ENCODE assay signal across 8 cellular contexts in the genomic region with DNA sequence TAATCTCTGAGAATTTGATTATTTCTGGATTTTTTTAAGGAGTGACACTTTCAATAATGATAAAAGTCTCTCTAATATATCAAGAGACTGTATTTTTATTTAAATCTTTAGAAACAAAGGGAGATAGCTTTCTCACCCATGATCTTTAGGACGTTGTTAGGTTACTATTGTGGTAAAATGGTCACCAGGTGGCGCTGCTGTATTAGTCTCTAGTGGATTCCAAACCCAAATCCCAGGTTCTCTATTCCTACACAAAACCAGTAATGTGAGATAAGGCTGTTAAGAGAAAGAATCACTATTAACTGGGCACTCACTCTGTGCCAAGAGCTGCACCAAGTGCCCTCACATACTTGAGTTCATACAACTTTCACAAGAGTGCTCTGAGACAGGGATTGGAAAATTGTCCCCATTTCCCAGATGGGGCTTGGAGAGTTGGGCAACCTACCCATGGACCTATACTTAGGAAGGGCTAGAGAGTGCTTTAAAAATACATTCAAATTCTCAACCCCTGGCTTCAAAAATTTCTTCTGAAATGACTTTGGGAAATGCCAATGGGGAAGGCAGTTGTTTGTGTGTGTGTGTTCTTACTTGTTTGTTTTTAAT.
DNase-seq lines count a peak whose midpoint lies in the region; ATAC-seq, FAIRE-seq and TF ChIP-seq lines count a peak whose summit lies in the region.

No MANE protein-coding gene starts in this region.

- no peaks in the 10 kb centered on the region for H3K9me3 Mint-ChIP-seq in activated CD4-positive, alpha-beta T cell treated with anti-CD3 and anti-CD28 coated beads, Interleukin-2, amount 10 ng/mL, durations not matched to agents 24 days and 14 days
- H3K9me3 Mint-ChIP-seq in memory B cell = no peaks in the 10 kb centered on the region
- H3K9me3 Mint-ChIP-seq in stimulated activated memory B cell treated with anti-CD40 and anti-IgM and Interleukin-4, amounts not matched to agents 10 μg/mL and 1 μg/mL and 100 μg/mL, for 72 hours = no peaks in the 10 kb centered on the region

- peaks cover 3% of the 10 kb centered on the region for H3K4me1 Mint-ChIP-seq in activated CD4-positive, alpha-beta T cell treated with anti-CD3 and anti-CD28 coated beads, Interleukin-2, amount 10 ng/mL, durations not matched to agents 24 days and 14 days
- H3K4me1 Mint-ChIP-seq in memory B cell = no peaks in the 10 kb centered on the region
- H3K4me1 Mint-ChIP-seq in stimulated activated memory B cell treated with anti-CD40 and anti-IgM and Interleukin-4, amounts not matched to agents 10 μg/mL and 1 μg/mL and 100 μg/mL, for 72 hours = no peaks in the 10 kb centered on the region

- intact Hi-C loops in activated CD4-positive, alpha-beta T cell treated with anti-CD3 and anti-CD28 coated beads, Interleukin-2, amount 10 ng/mL, durations not matched to agents 24 days and 14 days (cut with micrococcal nuclease) = loop anchor here (2.0 to 10.0 kb wide), 4 partner anchors 186 to 1122 kb away; no protein-coding TSS in a partner anchor

- FAIRE-seq in H54 (lab: Jason Lieb, UNC) (peak; percentile 90), endometrium (lab: Jason Lieb, UNC) (peak; percentile 76)

- peaks cover 7% of the 10 kb centered on the region for H3K27me3 Mint-ChIP-seq in activated CD4-positive, alpha-beta T cell treated with anti-CD3 and anti-CD28 coated beads, Interleukin-2, amount 10 ng/mL, durations not matched to agents 24 days and 14 days
- peaks cover 6% of the 10 kb centered on the region for H3K27me3 Mint-ChIP-seq in memory B cell
- peaks cover 15% of the 10 kb centered on the region for H3K27me3 Mint-ChIP-seq in stimulated activated memory B cell treated with anti-CD40 and anti-IgM and Interleukin-4, amounts not matched to agents 10 μg/mL and 1 μg/mL and 100 μg/mL, for 72 hours

- H3K4me3 Mint-ChIP-seq in activated CD4-positive, alpha-beta T cell treated with anti-CD3 and anti-CD28 coated beads, Interleukin-2, amount 10 ng/mL, durations not matched to agents 24 days and 14 days = no peak overlapping the region
- H3K4me3 Mint-ChIP-seq in memory B cell = no peak overlapping the region
- H3K4me3 Mint-ChIP-seq in stimulated activated memory B cell treated with anti-CD40 and anti-IgM and Interleukin-4, amounts not matched to agents 10 μg/mL and 1 μg/mL and 100 μg/mL, for 72 hours = no peak overlapping the region

- H3K27ac Mint-ChIP-seq in activated CD4-positive, alpha-beta T cell treated with anti-CD3 and anti-CD28 coated beads, Interleukin-2, amount 10 ng/mL, durations not matched to agents 24 days and 14 days = no peak overlapping the region
- no peak overlapping the region for H3K27ac Mint-ChIP-seq in memory B cell
- H3K27ac Mint-ChIP-seq in stimulated activated memory B cell treated with anti-CD40 and anti-IgM and Interleukin-4, amounts not matched to agents 10 μg/mL and 1 μg/mL and 100 μg/mL, for 72 hours = no peak overlapping the region

- DNase-seq in CD1c-positive myeloid dendritic cell (ENCODE audit: extremely low spot score) = peak; percentile 72
- DNase-seq in H54 (ENCODE audit: insufficient read length, low spot score) = peak; percentile 14
- DNase-seq in NCI-H2227 (lab: John Stamatoyannopoulos, UW; ENCODE audit: unreplicated experiment) = peak; percentile 65
- peak; percentile 79 for DNase-seq in activated CD4-positive, alpha-beta T cell treated with anti-CD3 and anti-CD28 coated beads, Interleukin-2, amount 10 ng/mL, durations not matched to agents 24 days and 14 days
- peak; percentile 23 for DNase-seq in memory B cell (ENCODE audit: low spot score in 2 of 2)
- DNase-seq in stimulated activated CD8-positive, alpha-beta memory T cell treated with anti-CD3 and anti-CD28 coated beads, Interleukin-4, amount 100 ng/mL, for 24 hours (ENCODE audit: low read depth) = peak; percentile 24

- no peak for ATAC-seq in memory B cell (ENCODE audit: low read depth)
- no peak for ATAC-seq in stimulated activated memory B cell treated with anti-CD40 and anti-IgM and Interleukin-4, amounts not matched to agents 10 μg/mL and 1 μg/mL and 100 μg/mL, for 72 hours

- no peak for TF ChIP-seq POLR2A in H54 (IDR thresholded peaks at IDR 0.05; ENCODE audit: low read depth, low read length)

- no peaks in the 10 kb centered on the region for H3K36me3 Mint-ChIP-seq in activated CD4-positive, alpha-beta T cell treated with anti-CD3 and anti-CD28 coated beads, Interleukin-2, amount 10 ng/mL, durations not matched to agents 24 days and 14 days (ENCODE audit: low read depth)
- H3K36me3 Mint-ChIP-seq in memory B cell = no peaks in the 10 kb centered on the region
- no peaks in the 10 kb centered on the region for H3K36me3 Mint-ChIP-seq in stimulated activated memory B cell treated with anti-CD40 and anti-IgM and Interleukin-4, amounts not matched to agents 10 μg/mL and 1 μg/mL and 100 μg/mL, for 72 hours

Comparison
In these comparisons a context has a peak if more than half of its experiments do, and no peak if none do; other contexts are left out.
1. DNase-seq: peak in every context shown above with its lines; median percentile 79 in activated CD4-positive, alpha-beta T cell treated with anti-CD3 and anti-CD28 coated beads, Interleukin-2, amount 10 ng/mL, durations not matched to agents 24 days and 14 days; 72 in CD1c-positive myeloid dendritic cell; 65 in NCI-H2227; 24 in stimulated activated CD8-positive, alpha-beta memory T cell treated with anti-CD3 and anti-CD28 coated beads, Interleukin-4, amount 100 ng/mL, for 24 hours; 23 in memory B cell; 14 in H54.